ENCODE assay signal across 1 cellular context in the genomic region with DNA sequence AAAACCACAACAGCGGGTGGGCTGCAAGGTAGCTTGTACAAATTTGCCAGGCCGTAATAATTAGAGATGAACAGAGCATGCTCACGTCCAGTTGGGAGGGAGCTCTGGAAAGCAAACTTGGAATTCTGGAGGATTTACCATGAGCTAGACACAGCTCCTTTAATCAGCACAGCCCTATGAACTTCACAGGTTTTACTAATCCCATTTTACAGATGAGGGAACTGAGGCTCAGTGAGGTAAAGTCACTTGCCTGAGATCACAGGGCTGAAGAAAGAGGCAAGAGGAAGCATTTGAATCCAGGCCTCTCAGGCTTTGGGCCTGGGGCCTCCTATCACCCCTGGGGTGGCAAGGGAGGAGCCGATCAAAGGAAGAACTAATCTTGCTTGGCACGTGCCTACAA.
A peak's percentile ranks its signal among the peaks of the same experiment; 100 is the strongest.
TF ChIP-seq lines count a peak whose summit lies in the region.

No MANE protein-coding gene starts in this region.

TF ChIP-seq in H1, 55 proteins besides CTCF, POLR2A, EP300 and RAD21:
- TF ChIP-seq BCL11A (IDR thresholded peaks at IDR 0.05; ENCODE audit: low read depth in 2 of 2, low read length in 2 of 2) (no peak), KDM1A (IDR thresholded peaks at IDR 0.05; ENCODE audit: borderline replicate concordance, low read length) (peak; percentile 82), HDAC2 (IDR thresholded peaks at IDR 0.05; ENCODE audit: borderline replicate concordance in 1 of 2, low read depth in 2 of 2, low read length in 2 of 2) (peak in 1 of 2 experiments; percentile 38; a peak in 1 of 4 replicates), EGR1 (IDR thresholded peaks at IDR 0.05; ENCODE audit: borderline replicate concordance, low read depth, low read length) (no peak), SRF (IDR thresholded peaks at IDR 0.05; ENCODE audit: low read depth, low read length) (no peak), KDM4A (IDR thresholded peaks at IDR 0.05; ENCODE audit: low read depth, low read length, severe bottlenecking) (no peak), RBBP5 (IDR thresholded peaks at IDR 0.05; ENCODE audit: borderline replicate concordance, low read depth, low read length) (no peak)
- TF ChIP-seq, protein P1, sequence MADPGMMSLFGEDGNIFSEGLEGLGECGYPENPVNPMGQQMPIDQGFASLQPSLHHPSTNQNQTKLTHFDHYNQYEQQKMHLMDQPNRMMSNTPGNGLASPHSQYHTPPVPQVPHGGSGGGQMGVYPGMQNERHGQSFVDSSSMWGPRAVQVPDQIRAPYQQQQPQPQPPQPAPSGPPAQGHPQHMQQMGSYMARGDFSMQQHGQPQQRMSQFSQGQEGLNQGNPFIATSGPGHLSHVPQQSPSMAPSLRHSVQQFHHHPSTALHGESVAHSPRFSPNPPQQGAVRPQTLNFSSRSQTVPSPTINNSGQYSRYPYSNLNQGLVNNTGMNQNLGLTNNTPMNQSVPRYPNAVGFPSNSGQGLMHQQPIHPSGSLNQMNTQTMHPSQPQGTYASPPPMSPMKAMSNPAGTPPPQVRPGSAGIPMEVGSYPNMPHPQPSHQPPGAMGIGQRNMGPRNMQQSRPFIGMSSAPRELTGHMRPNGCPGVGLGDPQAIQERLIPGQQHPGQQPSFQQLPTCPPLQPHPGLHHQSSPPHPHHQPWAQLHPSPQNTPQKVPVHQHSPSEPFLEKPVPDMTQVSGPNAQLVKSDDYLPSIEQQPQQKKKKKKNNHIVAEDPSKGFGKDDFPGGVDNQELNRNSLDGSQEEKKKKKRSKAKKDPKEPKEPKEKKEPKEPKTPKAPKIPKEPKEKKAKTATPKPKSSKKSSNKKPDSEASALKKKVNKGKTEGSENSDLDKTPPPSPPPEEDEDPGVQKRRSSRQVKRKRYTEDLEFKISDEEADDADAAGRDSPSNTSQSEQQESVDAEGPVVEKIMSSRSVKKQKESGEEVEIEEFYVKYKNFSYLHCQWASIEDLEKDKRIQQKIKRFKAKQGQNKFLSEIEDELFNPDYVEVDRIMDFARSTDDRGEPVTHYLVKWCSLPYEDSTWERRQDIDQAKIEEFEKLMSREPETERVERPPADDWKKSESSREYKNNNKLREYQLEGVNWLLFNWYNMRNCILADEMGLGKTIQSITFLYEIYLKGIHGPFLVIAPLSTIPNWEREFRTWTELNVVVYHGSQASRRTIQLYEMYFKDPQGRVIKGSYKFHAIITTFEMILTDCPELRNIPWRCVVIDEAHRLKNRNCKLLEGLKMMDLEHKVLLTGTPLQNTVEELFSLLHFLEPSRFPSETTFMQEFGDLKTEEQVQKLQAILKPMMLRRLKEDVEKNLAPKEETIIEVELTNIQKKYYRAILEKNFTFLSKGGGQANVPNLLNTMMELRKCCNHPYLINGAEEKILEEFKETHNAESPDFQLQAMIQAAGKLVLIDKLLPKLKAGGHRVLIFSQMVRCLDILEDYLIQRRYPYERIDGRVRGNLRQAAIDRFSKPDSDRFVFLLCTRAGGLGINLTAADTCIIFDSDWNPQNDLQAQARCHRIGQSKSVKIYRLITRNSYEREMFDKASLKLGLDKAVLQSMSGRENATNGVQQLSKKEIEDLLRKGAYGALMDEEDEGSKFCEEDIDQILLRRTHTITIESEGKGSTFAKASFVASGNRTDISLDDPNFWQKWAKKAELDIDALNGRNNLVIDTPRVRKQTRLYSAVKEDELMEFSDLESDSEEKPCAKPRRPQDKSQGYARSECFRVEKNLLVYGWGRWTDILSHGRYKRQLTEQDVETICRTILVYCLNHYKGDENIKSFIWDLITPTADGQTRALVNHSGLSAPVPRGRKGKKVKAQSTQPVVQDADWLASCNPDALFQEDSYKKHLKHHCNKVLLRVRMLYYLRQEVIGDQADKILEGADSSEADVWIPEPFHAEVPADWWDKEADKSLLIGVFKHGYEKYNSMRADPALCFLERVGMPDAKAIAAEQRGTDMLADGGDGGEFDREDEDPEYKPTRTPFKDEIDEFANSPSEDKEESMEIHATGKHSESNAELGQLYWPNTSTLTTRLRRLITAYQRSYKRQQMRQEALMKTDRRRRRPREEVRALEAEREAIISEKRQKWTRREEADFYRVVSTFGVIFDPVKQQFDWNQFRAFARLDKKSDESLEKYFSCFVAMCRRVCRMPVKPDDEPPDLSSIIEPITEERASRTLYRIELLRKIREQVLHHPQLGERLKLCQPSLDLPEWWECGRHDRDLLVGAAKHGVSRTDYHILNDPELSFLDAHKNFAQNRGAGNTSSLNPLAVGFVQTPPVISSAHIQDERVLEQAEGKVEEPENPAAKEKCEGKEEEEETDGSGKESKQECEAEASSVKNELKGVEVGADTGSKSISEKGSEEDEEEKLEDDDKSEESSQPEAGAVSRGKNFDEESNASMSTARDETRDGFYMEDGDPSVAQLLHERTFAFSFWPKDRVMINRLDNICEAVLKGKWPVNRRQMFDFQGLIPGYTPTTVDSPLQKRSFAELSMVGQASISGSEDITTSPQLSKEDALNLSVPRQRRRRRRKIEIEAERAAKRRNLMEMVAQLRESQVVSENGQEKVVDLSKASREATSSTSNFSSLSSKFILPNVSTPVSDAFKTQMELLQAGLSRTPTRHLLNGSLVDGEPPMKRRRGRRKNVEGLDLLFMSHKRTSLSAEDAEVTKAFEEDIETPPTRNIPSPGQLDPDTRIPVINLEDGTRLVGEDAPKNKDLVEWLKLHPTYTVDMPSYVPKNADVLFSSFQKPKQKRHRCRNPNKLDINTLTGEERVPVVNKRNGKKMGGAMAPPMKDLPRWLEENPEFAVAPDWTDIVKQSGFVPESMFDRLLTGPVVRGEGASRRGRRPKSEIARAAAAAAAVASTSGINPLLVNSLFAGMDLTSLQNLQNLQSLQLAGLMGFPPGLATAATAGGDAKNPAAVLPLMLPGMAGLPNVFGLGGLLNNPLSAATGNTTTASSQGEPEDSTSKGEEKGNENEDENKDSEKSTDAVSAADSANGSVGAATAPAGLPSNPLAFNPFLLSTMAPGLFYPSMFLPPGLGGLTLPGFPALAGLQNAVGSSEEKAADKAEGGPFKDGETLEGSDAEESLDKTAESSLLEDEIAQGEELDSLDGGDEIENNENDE (IDR thresholded peaks at IDR 0.05; ENCODE audit: insufficient replicate concordance, low read length): no peak
